8 cellular contexts compared by ENCODE assay signal in the genomic region with DNA sequence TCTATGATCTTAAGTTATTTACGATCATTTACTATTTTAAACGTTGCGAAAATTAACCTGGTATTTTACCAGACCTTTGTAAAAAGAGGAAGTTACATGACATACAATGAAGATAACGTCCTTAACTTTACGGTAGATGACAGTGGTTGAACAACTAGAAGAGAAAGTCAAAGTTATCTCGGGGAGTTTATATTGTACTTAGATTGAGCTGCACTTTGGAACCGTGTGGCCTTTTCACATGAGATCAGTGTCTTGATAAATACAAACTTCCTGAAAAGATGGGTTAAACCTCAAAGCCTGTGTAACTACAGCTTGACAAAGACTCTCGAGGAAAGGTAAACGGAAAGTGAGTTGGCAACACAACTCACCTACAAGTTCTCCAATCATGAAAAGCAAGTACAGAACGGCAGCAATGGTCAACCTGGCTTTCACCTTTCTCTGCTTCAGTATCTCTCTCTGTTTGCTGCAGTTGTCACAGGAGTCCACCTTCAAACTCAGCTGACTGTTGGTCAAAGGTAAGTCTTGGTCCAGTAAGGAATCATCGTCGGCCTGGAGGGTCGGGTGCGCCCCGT. TPM values are rescaled to one million over a fixed set of nuclear protein-coding genes. Genes with fewer than 3 reads are reported as not detected.
DNase-seq lines count a peak whose midpoint lies in the region; ATAC-seq and TF ChIP-seq lines count a peak whose summit lies in the region.

No MANE protein-coding gene starts in this region.

- H3K9me3 Mint-ChIP-seq in activated B cell treated with CpG ODN at 0.5 μM for 24 hours = no peaks in the 10 kb centered on the region

- ATAC-seq in HG03460 (IDR thresholded peaks at IDR 0.05; ENCODE audit: unreplicated experiment) (peak; percentile 20), activated B cell treated with CpG ODN at 0.5 μM for 24 hours (ENCODE audit: low read depth) (peak; percentile 19)

- peaks cover 11% of the 10 kb centered on the region for H3K36me3 Mint-ChIP-seq in activated B cell treated with CpG ODN at 0.5 μM for 24 hours (ENCODE audit: low read depth)

- H3K4me1 ChIP-seq in rectal smooth muscle tissue (ENCODE audit: control insufficient read depth, insufficient read depth, low read length) = no peaks in the 10 kb centered on the region

- H3K9ac ChIP-seq in rectal smooth muscle tissue (ENCODE audit: low read length) = peak overlapping the region; percentile 51

- POLR2A ChIA-PET in activated B cell treated with CpG ODN at 0.5 μM for 24 hours (lab: Charles Lee) = interaction anchor here (2.2 kb wide), 1 partner anchor 66 kb away, joined by 15 read pairs; a partner anchor contains a TSS

- H3K27me3 ChIP-seq in rectal smooth muscle tissue (ENCODE audit: control insufficient read depth, insufficient read depth, low read length) = no peaks in the 10 kb centered on the region

- CTCF ChIA-PET in activated B cell treated with CpG ODN at 0.5 μM for 24 hours (lab: Charles Lee) = interaction anchor here (1.0 to 1.8 kb wide), 5 partner anchors 9 to 92 kb away, joined by 3 to 9 read pairs (median 7); a partner anchor contains a TSS

- H3K4me3 ChIP-seq in rectal smooth muscle tissue (ENCODE audit: low read length) = peak overlapping the region; percentile 80

- no peaks in the 10 kb centered on the region for H3K27me3 Mint-ChIP-seq in activated B cell treated with CpG ODN at 0.5 μM for 24 hours

- DNase-seq in activated CD4-positive, alpha-beta T cell treated with anti-CD3 and anti-CD28 coated beads for 4 hours = peak; percentile 2 to 3
- DNase-seq in activated CD4-positive, alpha-beta T cell treated with anti-CD3 and anti-CD28 coated beads for 48 hours = no peak
- DNase-seq in activated B cell treated with CpG ODN at 0.5 μM for 24 hours (no peak), globus pallidus (ENCODE audit: low spot score) (peak; percentile 24), occipital lobe (lab: John Stamatoyannopoulos, UW) (no peak), NCI-H1436 (lab: John Stamatoyannopoulos, UW) (no peak)

- intact Hi-C loops in activated B cell treated with CpG ODN at 0.5 μM for 24 hours (cut with micrococcal nuclease) = loop anchor here (1.0 to 5.0 kb wide), 5 partner anchors 51 to 319 kb away; a partner anchor contains a TSS

- H3K4me3 Mint-ChIP-seq in activated B cell treated with CpG ODN at 0.5 μM for 24 hours = peak overlapping the region; percentile 90

- H3K36me3 ChIP-seq in rectal smooth muscle tissue (ENCODE audit: control insufficient read depth, insufficient read depth, low read length) = peaks cover 2% of the 10 kb centered on the region

- peak overlapping the region; percentile 81 for H3K27ac Mint-ChIP-seq in activated B cell treated with CpG ODN at 0.5 μM for 24 hours

- peak overlapping the region; percentile 84 for H3K27ac ChIP-seq in rectal smooth muscle tissue (ENCODE audit: low read depth, low read length)

- peaks cover 34% of the 10 kb centered on the region for H3K4me1 Mint-ChIP-seq in activated B cell treated with CpG ODN at 0.5 μM for 24 hours

- TF ChIP-seq CTCF in activated B cell treated with CpG ODN at 0.5 μM for 24 hours (IDR thresholded peaks at IDR 0.05) = no peak

RNA-seq across cellular contexts. Expression of a gene that starts 0.9 kb away (rescaled TPM):
- total RNA-seq in activated B cell treated with CpG ODN at 0.5 μM for 24 hours = 3.7 and 3.9 TPM in 2 replicates
- 27.0 TPM for total RNA-seq in occipital lobe

Comparison
In these comparisons a context has a peak if more than half of its experiments do, and no peak if none do; other contexts are left out.
1. DNase-seq: peak in activated CD4-positive, alpha-beta T cell treated with anti-CD3 and anti-CD28 coated beads for 4 hours (2 of 2) and globus pallidus (single experiment); none in activated CD4-positive, alpha-beta T cell treated with anti-CD3 and anti-CD28 coated beads for 48 hours (single experiment), activated B cell treated with CpG ODN at 0.5 μM for 24 hours (single experiment), occipital lobe (single experiment) and NCI-H1436 (single experiment).